Comparison of ENCODE assay signal across 30 cellular contexts in genomic region chr3:33526787-33527186, GRCh38.
"Had no signal": no experiment of that assay in that cellular context is flagged by ENCODE, and none has a peak within 500 bp of the region (broad histone marks: within the 10 kb centered on the region; RNA-seq: fewer than 3 reads in every experiment).

No MANE protein-coding gene starts in this region.

- H3K9me3 ChIP-seq: ovary, thyroid gland, vagina had no signal

- H3K4me1 ChIP-seq: parathyroid adenoma, psoas muscle, spleen, stomach, thyroid gland, tibial nerve, upper lobe of left lung, vagina had no signal

- H3K27me3 ChIP-seq: neural progenitor cell, ovary, spleen, stomach, thyroid gland, tibial nerve, upper lobe of left lung, vagina had no signal

- H3K4me3 Mint-ChIP-seq: natural killer cell; nephron; neural progenitor cell; stimulated activated effector memory CD8-positive, alpha-beta T cell treated with anti-CD3 and anti-CD28 coated beads, Interleukin-12 subunit alpha, Interleukin-12 subunit beta, amount 100 ng/mL, for 72 hours; stimulated activated naive B cell treated with anti-CD40 and anti-IgM and Interleukin-4, amounts not matched to agents 10 μg/mL and 1 μg/mL and 100 μg/mL, for 72 hours; stimulated activated naive CD8-positive, alpha-beta T cell treated with anti-CD3 and anti-CD28 coated beads, Interleukin-15, Interleukin-2, amounts not matched to agents 100 ng/mL and 50 ng/mL, for 24 hours had no signal

- H3K9ac ChIP-seq: neural progenitor cell, parathyroid adenoma had no signal

- H3K27ac ChIP-seq: neural progenitor cell, ovary, parathyroid adenoma, psoas muscle, skin epidermis, spleen, stomach, thoracic aorta, thyroid gland, tibial nerve, upper lobe of left lung, vagina had no signal

- H3K27ac Mint-ChIP-seq: natural killer cell; nephron; neural progenitor cell; progenitor cell of endocrine pancreas; stimulated activated effector memory CD8-positive, alpha-beta T cell treated with anti-CD3 and anti-CD28 coated beads, Interleukin-12 subunit alpha, Interleukin-12 subunit beta, amount 100 ng/mL, for 72 hours; stimulated activated naive B cell treated with anti-CD40 and anti-IgM and Interleukin-4, amounts not matched to agents 10 μg/mL and 1 μg/mL and 100 μg/mL, for 72 hours; stimulated activated naive CD8-positive, alpha-beta T cell treated with anti-CD3 and anti-CD28 coated beads, Interleukin-15, Interleukin-2, amounts not matched to agents 100 ng/mL and 50 ng/mL, for 24 hours had no signal

- DNase-seq: natural killer cell; occipital lobe; ovary; posterior cingulate gyrus; psoas muscle; right cardiac atrium; spleen; stimulated activated CD4-positive, alpha-beta T cell treated with anti-CD3 and anti-CD28 coated beads, Interleukin-15, amount 100 ng/mL, for 24 hours; stimulated activated CD4-positive, alpha-beta T cell treated with anti-CD3 and anti-CD28 coated beads, Interleukin-2, amount 100 ng/mL, for 24 hours; stimulated activated CD4-positive, alpha-beta T cell treated with anti-CD3 and anti-CD28 coated beads, Interleukin-2, amount 100 ng/mL, for 48 hours; stimulated activated CD4-positive, alpha-beta T cell treated with anti-CD3 and anti-CD28 coated beads, Interleukin-4, amount 100 ng/mL, for 24 hours; stimulated activated naive B cell treated with anti-CD40 and anti-IgM and Interleukin-4, amounts not matched to agents 10 μg/mL and 1 μg/mL and 100 μg/mL, for 72 hours; stimulated activated naive CD4-positive, alpha-beta T cell treated with Interleukin-2 at 50 U/mL for 16 hours; stomach; thyroid gland; trophoblast cell; upper lobe of left lung had no signal

- H3K4me3 ChIP-seq: neural progenitor cell, ovary, psoas muscle, skin epidermis, smooth muscle cell, spleen, stomach, thoracic aorta, thyroid gland, tibial nerve, upper lobe of left lung, vagina had no signal

- H3K4me2 ChIP-seq: neural progenitor cell, smooth muscle cell had no signal

- H2AFZ ChIP-seq: neural progenitor cell, parathyroid adenoma had no signal

- H3K79me2 ChIP-seq: parathyroid adenoma had no signal

- H3K36me3 ChIP-seq: ovary had no signal

- FAIRE-seq: urothelium cell line had no signal

- H3K27me3 Mint-ChIP-seq: progenitor cell of endocrine pancreas; stimulated activated naive B cell treated with anti-CD40 and anti-IgM and Interleukin-4, amounts not matched to agents 10 μg/mL and 1 μg/mL and 100 μg/mL, for 72 hours; stimulated activated naive CD8-positive, alpha-beta T cell treated with anti-CD3 and anti-CD28 coated beads, Interleukin-15, Interleukin-2, amounts not matched to agents 100 ng/mL and 50 ng/mL, for 24 hours had no signal

- ATAC-seq: natural killer cell; psoas muscle; right cardiac atrium; sciatic nerve; stimulated activated effector memory CD8-positive, alpha-beta T cell treated with anti-CD3 and anti-CD28 coated beads, Interleukin-12 subunit alpha, Interleukin-12 subunit beta, amount 100 ng/mL, for 72 hours; stimulated activated naive B cell treated with anti-CD40 and anti-IgM and Interleukin-4, amounts not matched to agents 10 μg/mL and 1 μg/mL and 100 μg/mL, for 72 hours had no signal

- H3K4me1 Mint-ChIP-seq: nephron; stimulated activated effector memory CD8-positive, alpha-beta T cell treated with anti-CD3 and anti-CD28 coated beads, Interleukin-12 subunit alpha, Interleukin-12 subunit beta, amount 100 ng/mL, for 72 hours; stimulated activated naive B cell treated with anti-CD40 and anti-IgM and Interleukin-4, amounts not matched to agents 10 μg/mL and 1 μg/mL and 100 μg/mL, for 72 hours had no signal
